9 cellular contexts compared by ENCODE assay signal in genomic region chr4:54063224-54063623, GRCh38. TPM values are rescaled to one million over a fixed set of nuclear protein-coding genes. Genes with fewer than 3 reads are reported as not detected.
DNase-seq lines count a peak whose midpoint lies in the region; ATAC-seq, FAIRE-seq and TF ChIP-seq lines count a peak whose summit lies in the region.
"Had no signal": no experiment of that assay in that cellular context is flagged by ENCODE, and none has a peak within 500 bp of the region (broad histone marks: within the 10 kb centered on the region; RNA-seq: fewer than 3 reads in every experiment).

No MANE protein-coding gene starts in this region.

- no peaks in the 10 kb centered on the region for H3K9me3 ChIP-seq in mesodermal cell (ENCODE audit: control insufficient read depth, low read length)

- H3K4me1 ChIP-seq in mesodermal cell (ENCODE audit: control insufficient read depth, insufficient read depth, low read length, poor library complexity, severe bottlenecking) (peaks cover 31% of the 10 kb centered on the region), urinary bladder (ENCODE audit: insufficient read depth) (no peaks in the 10 kb centered on the region)

- TF ChIP-seq CTCF in bronchial epithelial cell (IDR thresholded peaks at IDR 0.05; ENCODE audit: insufficient read depth, low read length, severe bottlenecking): no peak

- H3K27ac ChIP-seq in mesodermal cell (ENCODE audit: low read depth, low read length, severe bottlenecking) (peak overlapping the region; percentile 94), urinary bladder (ENCODE audit: low read depth) (no peak overlapping the region)

- ATAC-seq in GM21515 (IDR thresholded peaks at IDR 0.05; ENCODE audit: unreplicated experiment): no peak
- ATAC-seq in GM19023 (IDR thresholded peaks at IDR 0.05; ENCODE audit: unreplicated experiment): no peak

- H3K36me3 ChIP-seq in bronchial epithelial cell (ENCODE audit: control insufficient read depth, insufficient read depth, low read length): no peaks in the 10 kb centered on the region
- H3K36me3 ChIP-seq in mesodermal cell (ENCODE audit: control insufficient read depth, insufficient read depth, low read length): no peaks in the 10 kb centered on the region
- no peaks in the 10 kb centered on the region for H3K36me3 ChIP-seq in urinary bladder (ENCODE audit: insufficient read depth)

- H3K27me3 ChIP-seq in bronchial epithelial cell (ENCODE audit: control insufficient read depth, insufficient read depth, low read length): no peaks in the 10 kb centered on the region

- DNase-seq in GF-D8 (lab: John Stamatoyannopoulos, UW): peak; percentile 28
- DNase-seq in NAMALWA (ENCODE audit: low spot score): peak; percentile 44
- DNase-seq in bronchial epithelial cell (ENCODE audit: low read depth): peak; percentile 63
- DNase-seq in T-helper 9 cell: no peak

- peak overlapping the region; percentile 92 for H3K4me3 ChIP-seq in bronchial epithelial cell (ENCODE audit: low read depth, low read length)
- H3K4me3 ChIP-seq in mesodermal cell (ENCODE audit: extremely low read depth, insufficient read depth, low read length, poor library complexity, severe bottlenecking): peak overlapping the region; percentile 93
- H3K4me3 ChIP-seq in urinary bladder (ENCODE audit: low read depth, low read length): peak overlapping the region; percentile 95

- WGBS in mesodermal cell (ENCODE audit: insufficient coverage in 2 of 2), 2 experiments: no CpG with 5 or more reads among the region's 4 CpGs
- 3% methylated on average over 4 of the region's 4 CpGs for WGBS in urinary bladder

- FAIRE-seq in bronchial epithelial cell (lab: Jason Lieb, UNC): no peak
- FAIRE-seq: TTC549 had no signal

RNA-seq across cellular contexts. Expression of gene CHIC2, which starts 1.2 kb away (rescaled TPM):
- total RNA-seq in bronchial epithelial cell: 36.1 and 42.2 TPM in 2 replicates
- 27.4 TPM for polyA plus RNA-seq in mesodermal cell (2013, experiment 1 of 2)
- 29.9 TPM for polyA plus RNA-seq in mesodermal cell (2013, experiment 2 of 2)
- total RNA-seq in urinary bladder: 39.5 TPM
- 27.3 TPM for polyA plus RNA-seq in urinary bladder

RNA-seq across cellular contexts. Expression of gene GSX2, which starts 36.7 kb away (rescaled TPM):
- not detected in 2 replicates for total RNA-seq in bronchial epithelial cell
- 0.88 TPM for polyA plus RNA-seq in mesodermal cell (2013, experiment 1 of 2)
- polyA plus RNA-seq in mesodermal cell (2013, experiment 2 of 2): 0.96 TPM
- not detected for total RNA-seq in urinary bladder
- not detected for polyA plus RNA-seq in urinary bladder
